27 cellular contexts compared by ENCODE assay signal in genomic region chr12:5827591-5827990, GRCh38.
"Had no signal": no experiment of that assay in that cellular context is flagged by ENCODE, and none has a peak within 500 bp of the region (broad histone marks: within the 10 kb centered on the region; RNA-seq: fewer than 3 reads in every experiment).

No MANE protein-coding gene starts in this region.

- H3K27ac Mint-ChIP-seq: activated CD4-positive, alpha-beta T cell treated with anti-CD3 and anti-CD28 coated beads, Interleukin-2, amount 10 ng/mL, durations not matched to agents 24 days and 14 days; activated CD8-positive, alpha-beta T cell treated with anti-CD3 and anti-CD28 coated beads, Interleukin-2, amount 10 ng/mL, durations not matched to agents 7 days and 5 days; activated naive CD4-positive, alpha-beta T cell treated with anti-CD3 and anti-CD28 coated beads for 36 hours; brain; mesothelial cell of epicardium; nephron; progenitor cell of endocrine pancreas; stimulated activated naive CD8-positive, alpha-beta T cell treated with anti-CD3 and anti-CD28 coated beads, Interleukin-15, amount 100 ng/mL, for 72 hours; T-cell had no signal

- H3K36me3 Mint-ChIP-seq: brain, T-cell had no signal

- ATAC-seq: activated CD8-positive, alpha-beta T cell treated with anti-CD3 and anti-CD28 coated beads, Interleukin-2, amount 10 ng/mL, durations not matched to agents 7 days and 5 days; activated T-cell treated with anti-CD3 and anti-CD28 coated beads, Interleukin-2, amount 50 U/mL, for 4 hours; esophagus mucosa; gastroesophageal sphincter; left cardiac atrium; stimulated activated naive CD8-positive, alpha-beta T cell treated with anti-CD3 and anti-CD28 coated beads, Interleukin-15, amount 100 ng/mL, for 72 hours; T-cell had no signal

- H3K4me3 Mint-ChIP-seq: activated CD4-positive, alpha-beta T cell treated with anti-CD3 and anti-CD28 coated beads, Interleukin-2, amount 10 ng/mL, durations not matched to agents 24 days and 14 days; activated CD8-positive, alpha-beta T cell treated with anti-CD3 and anti-CD28 coated beads, Interleukin-2, amount 10 ng/mL, durations not matched to agents 7 days and 5 days; activated naive CD4-positive, alpha-beta T cell treated with anti-CD3 and anti-CD28 coated beads for 36 hours; activated T-cell treated with anti-CD3 and anti-CD28 coated beads, Interleukin-2, amount 50 U/mL, for 4 hours; brain; central memory CD8-positive, alpha-beta T cell; mesothelial cell of epicardium; nephron; stimulated activated naive CD8-positive, alpha-beta T cell treated with anti-CD3 and anti-CD28 coated beads, Interleukin-15, amount 100 ng/mL, for 72 hours; T-cell had no signal

- H3K4me3 ChIP-seq: colonic mucosa, gastroesophageal sphincter, heart right ventricle, lower lobe of right lung, right atrium auricular region, suprapubic skin, transverse colon, vagina had no signal

- FAIRE-seq: islet of Langerhans had no signal

- H3K27ac ChIP-seq: colonic mucosa, gastroesophageal sphincter, heart right ventricle, lower lobe of right lung, right atrium auricular region, skin epidermis, suprapubic skin, transverse colon, vagina had no signal

- H3K27me3 Mint-ChIP-seq: activated CD4-positive, alpha-beta T cell treated with anti-CD3 and anti-CD28 coated beads, Interleukin-2, amount 10 ng/mL, durations not matched to agents 24 days and 14 days; stimulated activated naive CD8-positive, alpha-beta T cell treated with anti-CD3 and anti-CD28 coated beads, Interleukin-15, amount 100 ng/mL, for 72 hours had no signal

- DNase-seq: activated CD4-positive, alpha-beta T cell treated with anti-CD3 and anti-CD28 coated beads, Interleukin-2, amount 10 ng/mL, durations not matched to agents 24 days and 14 days; activated CD8-positive, alpha-beta T cell treated with anti-CD3 and anti-CD28 coated beads, Interleukin-2, amount 10 ng/mL, durations not matched to agents 7 days and 5 days; activated naive CD4-positive, alpha-beta T cell treated with anti-CD3 and anti-CD28 coated beads for 36 hours; activated T-cell treated with anti-CD3 and anti-CD28 coated beads, Interleukin-2, amount 50 U/mL, for 4 hours; colonic mucosa; effector CD4-positive, alpha-beta T cell; heart right ventricle; left cardiac atrium; lower lobe of right lung; occipital lobe; stimulated activated CD4-positive, alpha-beta T cell treated with anti-CD3 and anti-CD28 coated beads, Interleukin-15, amount 100 ng/mL, for 24 hours; stimulated activated CD4-positive, alpha-beta T cell treated with anti-CD3 and anti-CD28 coated beads, Interleukin-2, amount 100 ng/mL, for 48 hours; stimulated activated naive CD8-positive, alpha-beta T cell treated with anti-CD3 and anti-CD28 coated beads, Interleukin-15, amount 100 ng/mL, for 72 hours; T-cell; transverse colon had no signal

- H3K9me3 ChIP-seq: colonic mucosa, lower lobe of right lung, suprapubic skin, transverse colon, vagina had no signal

- H3K36me3 ChIP-seq: colonic mucosa, gastroesophageal sphincter, lower lobe of right lung, right atrium auricular region, suprapubic skin, transverse colon, vagina had no signal

- H3K4me1 ChIP-seq: colonic mucosa, gastroesophageal sphincter, heart right ventricle, lower lobe of right lung, right atrium auricular region, suprapubic skin, transverse colon, vagina had no signal

- H3K4me1 Mint-ChIP-seq: activated CD4-positive, alpha-beta T cell treated with anti-CD3 and anti-CD28 coated beads, Interleukin-2, amount 10 ng/mL, durations not matched to agents 24 days and 14 days; central memory CD8-positive, alpha-beta T cell; mesothelial cell of epicardium; nephron; stimulated activated naive CD8-positive, alpha-beta T cell treated with anti-CD3 and anti-CD28 coated beads, Interleukin-15, amount 100 ng/mL, for 72 hours; T-cell had no signal

- H3K27me3 ChIP-seq: colonic mucosa, vagina had no signal
